ENCODE assay signal across 21 cellular contexts in the genomic region with DNA sequence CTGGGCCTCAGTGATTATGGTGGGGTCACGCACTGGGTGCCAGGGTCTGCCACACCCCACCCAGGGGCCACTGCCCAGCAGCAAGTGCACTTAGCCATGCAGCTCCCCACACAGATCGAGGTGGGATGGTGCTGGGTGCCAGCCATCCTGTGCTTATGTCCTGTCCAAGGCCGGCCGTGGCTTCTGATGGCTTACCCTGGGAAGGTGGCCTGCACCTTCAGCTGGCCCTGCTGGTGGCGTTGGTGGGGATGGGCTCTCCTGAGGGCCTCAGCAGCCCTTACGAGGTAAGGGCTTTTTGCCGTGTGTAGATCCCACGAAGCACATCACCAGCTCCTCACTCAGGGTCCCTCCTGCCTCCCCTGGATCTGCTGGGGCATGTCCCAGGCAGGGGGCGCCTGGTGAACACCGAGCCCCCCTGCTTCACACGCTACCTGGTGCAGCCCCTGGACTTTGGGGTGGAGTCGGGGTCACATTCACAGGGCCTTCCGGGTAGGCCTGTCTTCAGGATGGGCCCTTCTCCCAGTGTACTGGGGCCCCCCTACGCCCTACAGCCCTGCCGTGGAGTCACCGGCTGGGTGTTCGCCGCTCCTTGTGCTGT.
"Had no signal": no experiment of that assay in that cellular context is flagged by ENCODE, and none has a peak within 500 bp of the region (broad histone marks: within the 10 kb centered on the region; RNA-seq: fewer than 3 reads in every experiment).

No MANE protein-coding gene starts in this region.

- FAIRE-seq: RCC 7860 had no signal

- H3K9me3 Mint-ChIP-seq: activated CD4-positive, alpha-beta T cell treated with anti-CD3 and anti-CD28 coated beads, Interleukin-2, amount 10 ng/mL, durations not matched to agents 24 days and 14 days; activated naive CD8-positive, alpha-beta T cell treated with anti-CD3 and anti-CD28 coated beads for 36 hours; activated T-cell treated with anti-CD3 and anti-CD28 coated beads, Interleukin-2, amount 50 U/mL, for 24 hours had no signal

- H3K27ac ChIP-seq: SK-N-MC, VCaP had no signal

- H3K36me3 Mint-ChIP-seq: activated CD8-positive, alpha-beta memory T cell treated with anti-CD3 and anti-CD28 coated beads, Interleukin-2, amount 10 ng/mL, durations not matched to agents 7 days and 5 days; activated naive CD8-positive, alpha-beta T cell treated with anti-CD3 and anti-CD28 coated beads for 36 hours had no signal

- DNase-seq: activated CD4-positive, alpha-beta T cell treated with anti-CD3 and anti-CD28 coated beads, Interleukin-2, amount 10 ng/mL, durations not matched to agents 24 days and 14 days; activated CD4-positive, alpha-beta T cell treated with anti-CD3 and anti-CD28 coated beads, Interleukin-2, amount 50 U/mL, for 48 hours; activated CD4-positive, CD25-positive, alpha-beta regulatory T cell treated with anti-CD3 and anti-CD28 coated beads, Interleukin-2, amount 50 U/mL, for 72 hours; activated CD8-positive, alpha-beta memory T cell treated with anti-CD3 and anti-CD28 coated beads, Interleukin-2, amount 10 ng/mL, durations not matched to agents 7 days and 5 days; activated effector memory CD4-positive, alpha-beta T cell treated with anti-CD3 and anti-CD28 coated beads, Interleukin-2, amount 50 U/mL, for 16 hours; activated naive CD4-positive, alpha-beta T cell treated with Interleukin-2 at 50 U/mL for 16 hours; activated naive CD8-positive, alpha-beta T cell treated with anti-CD3 and anti-CD28 coated beads for 36 hours; activated T-cell treated with anti-CD3 and anti-CD28 coated beads, Interleukin-2, amount 50 U/mL, for 24 hours; cerebellar nuclear complex; Kasumi-1; NCI-H1105 treated with DMSO at 0.1 percent for 48 hours; NCI-H146; NCI-H187 treated with DMSO at 0.1 percent for 48 hours; NCI-H2081 treated with DMSO at 0.1 percent for 48 hours; NCI-H446; NCI-H524; PC-3; T-helper 1 cell had no signal

- H3K4me3 ChIP-seq: SK-N-MC had no signal

- H3K27ac Mint-ChIP-seq: activated CD4-positive, alpha-beta T cell treated with anti-CD3 and anti-CD28 coated beads, Interleukin-2, amount 10 ng/mL, durations not matched to agents 24 days and 14 days; activated CD8-positive, alpha-beta memory T cell treated with anti-CD3 and anti-CD28 coated beads, Interleukin-2, amount 10 ng/mL, durations not matched to agents 7 days and 5 days; activated naive CD8-positive, alpha-beta T cell treated with anti-CD3 and anti-CD28 coated beads for 36 hours; activated T-cell treated with anti-CD3 and anti-CD28 coated beads, Interleukin-2, amount 50 U/mL, for 24 hours had no signal

- H3K4me3 Mint-ChIP-seq: activated CD4-positive, alpha-beta T cell treated with anti-CD3 and anti-CD28 coated beads, Interleukin-2, amount 10 ng/mL, durations not matched to agents 24 days and 14 days; activated CD8-positive, alpha-beta memory T cell treated with anti-CD3 and anti-CD28 coated beads, Interleukin-2, amount 10 ng/mL, durations not matched to agents 7 days and 5 days; activated naive CD8-positive, alpha-beta T cell treated with anti-CD3 and anti-CD28 coated beads for 36 hours; activated T-cell treated with anti-CD3 and anti-CD28 coated beads, Interleukin-2, amount 50 U/mL, for 24 hours had no signal

- H3K27me3 Mint-ChIP-seq: activated CD4-positive, alpha-beta T cell treated with anti-CD3 and anti-CD28 coated beads, Interleukin-2, amount 10 ng/mL, durations not matched to agents 24 days and 14 days; activated CD8-positive, alpha-beta memory T cell treated with anti-CD3 and anti-CD28 coated beads, Interleukin-2, amount 10 ng/mL, durations not matched to agents 7 days and 5 days; activated naive CD8-positive, alpha-beta T cell treated with anti-CD3 and anti-CD28 coated beads for 36 hours; activated T-cell treated with anti-CD3 and anti-CD28 coated beads, Interleukin-2, amount 50 U/mL, for 24 hours had no signal
